ENCODE assay signal across 8 cellular contexts in genomic region chr14:32076278-32077080, GRCh38. TPM values are rescaled to one million over a fixed set of nuclear protein-coding genes. Genes with fewer than 3 reads are reported as not detected.
A peak's percentile ranks its signal among the peaks of the same experiment; 100 is the strongest.
DNase-seq lines count a peak whose midpoint lies in the region; ATAC-seq and TF ChIP-seq lines count a peak whose summit lies in the region.

No MANE protein-coding gene starts in this region.

- H3K4me2 ChIP-seq in mesenchymal stem cell (ENCODE audit: low read length, poor library complexity, severe bottlenecking) = peak overlapping the region; percentile 92

- peaks cover 20 to 29% of the 10 kb centered on the region in 2 donors for H3K4me1 Mint-ChIP-seq in effector memory CD8-positive, alpha-beta T cell (ENCODE audit: low read depth in 2 of 2)

- H2BK12ac ChIP-seq in mesenchymal stem cell (ENCODE audit: low read length in 2 of 2) = peak overlapping the region in 1 of 2 experiments; percentile 4

- H3K79me1 ChIP-seq in mesenchymal stem cell (replicated peaks; ENCODE audit: low read length, poor library complexity, severe bottlenecking) = peaks cover 2% of the 10 kb centered on the region

- peak overlapping the region; percentile 90 for H2BK15ac ChIP-seq in mesenchymal stem cell (ENCODE audit: low read depth, poor library complexity, severe bottlenecking)

- peak overlapping the region; percentile 75 for H4K91ac ChIP-seq in mesenchymal stem cell (ENCODE audit: low read length)

- no peaks in the 10 kb centered on the region for H3K9me3 Mint-ChIP-seq in effector memory CD8-positive, alpha-beta T cell

- peak; percentile 98 for DNase-seq in BE2C
- peak; percentile 24 for DNase-seq in GM19240 (ENCODE audit: insufficient read length, low spot score)
- DNase-seq in NCI-H526 treated with DMSO at 0.1 percent for 48 hours (lab: John Stamatoyannopoulos, UW) = peak; percentile 87
- peak; percentile 91 for DNase-seq in activated CD8-positive, alpha-beta memory T cell treated with anti-CD3 and anti-CD28 coated beads for 24 hours
- peak; percentile 56 to 64 (median 60) for DNase-seq in effector memory CD8-positive, alpha-beta T cell
- DNase-seq in mesenchymal stem cell = peak; percentile 98
- peak; percentile 54 for DNase-seq in stimulated activated CD8-positive, alpha-beta memory T cell treated with anti-CD3 and anti-CD28 coated beads, Interleukin-12 subunit alpha, Interleukin-12 subunit beta, amount 100 ng/mL, for 1 hour (ENCODE audit: low read depth)

- H3K4ac ChIP-seq in mesenchymal stem cell (ENCODE audit: low read depth in 1 of 2, low read length in 2 of 2) = peak overlapping the region; percentile 68 to 95

- under 1% methylated on average over 44 of the region's 76 CpGs for WGBS in mesenchymal stem cell

- H3K4me3 Mint-ChIP-seq in effector memory CD8-positive, alpha-beta T cell = peak overlapping the region; percentile 92 to 96

- H3K4me3 ChIP-seq in BE2C (ENCODE audit: low read depth, low read length) (peak overlapping the region; percentile 95), mesenchymal stem cell (ENCODE audit: insufficient read depth in 1 of 2, low read depth in 1 of 2, low read length in 2 of 2) (peak overlapping the region; percentile 87 to 90)

- peaks cover 4% of the 10 kb centered on the region for H3K36me3 Mint-ChIP-seq in effector memory CD8-positive, alpha-beta T cell (ENCODE audit: insufficient read depth)

- H3K27me3 Mint-ChIP-seq in effector memory CD8-positive, alpha-beta T cell = peaks cover 0 to 4% of the 10 kb centered on the region in 2 donors

- H2BK5ac ChIP-seq in mesenchymal stem cell (ENCODE audit: low read depth, low read length, poor library complexity, severe bottlenecking) = peak overlapping the region; percentile 84

- H3K36me3 ChIP-seq in BE2C (no peaks in the 10 kb centered on the region), mesenchymal stem cell (ENCODE audit: control insufficient read depth in 1 of 2, insufficient read depth in 2 of 2, low read depth in 1 of 2, low read length in 2 of 2) (no peaks in the 10 kb centered on the region)

- H3K27me3 ChIP-seq in BE2C (no peaks in the 10 kb centered on the region), mesenchymal stem cell (ENCODE audit: control insufficient read depth in 1 of 2, insufficient read depth in 1 of 2, low read length in 2 of 2) (no peaks in the 10 kb centered on the region)

- TF ChIP-seq CTCF in BE2C (IDR thresholded peaks at IDR 0.05; ENCODE audit: low read depth, low read length) = no peak

- peak; percentile 44 for ATAC-seq in HG03457 (IDR thresholded peaks at IDR 0.05; ENCODE audit: unreplicated experiment)
- ATAC-seq in effector memory CD8-positive, alpha-beta T cell (replicated peaks) = peak; percentile 55

- H3K9me3 ChIP-seq in BE2C = no peaks in the 10 kb centered on the region
- no peaks in the 10 kb centered on the region for H3K9me3 ChIP-seq in mesenchymal stem cell (ENCODE audit: control insufficient read depth, low read length)

- H3K9ac ChIP-seq in mesenchymal stem cell (ENCODE audit: low read length) = peak overlapping the region; percentile 98

- H2BK120ac ChIP-seq in mesenchymal stem cell (ENCODE audit: low read depth, low read length) = no peak overlapping the region

- no peak overlapping the region for H2AK5ac ChIP-seq in mesenchymal stem cell (ENCODE audit: low read length, severe bottlenecking)

- H3K14ac ChIP-seq in mesenchymal stem cell (ENCODE audit: low read length in 2 of 2) = peak overlapping the region in 1 of 2 experiments; percentile 72

- H4K8ac ChIP-seq in mesenchymal stem cell (ENCODE audit: low read length) = peak overlapping the region; percentile 55

- H3K18ac ChIP-seq in mesenchymal stem cell (ENCODE audit: low read depth in 1 of 2, low read length in 2 of 2) = peak overlapping the region; percentile 96 to 99

- H2AFZ ChIP-seq in mesenchymal stem cell (ENCODE audit: low read depth, low read length) = peak overlapping the region; percentile 88

- H3K23ac ChIP-seq in mesenchymal stem cell (ENCODE audit: low read length in 2 of 2) = peak overlapping the region in 1 of 2 experiments; percentile 67

- H3K4me1 ChIP-seq in BE2C = peaks cover 5% of the 10 kb centered on the region; the same call in 1 of the 2 replicates
- H3K4me1 ChIP-seq in mesenchymal stem cell (ENCODE audit: control insufficient read depth, insufficient read depth, low read depth, low read length) = no peaks in the 10 kb centered on the region

- peak overlapping the region; percentile 89 to 91 for H3K27ac Mint-ChIP-seq in effector memory CD8-positive, alpha-beta T cell

- peak overlapping the region; percentile 98 for H3K27ac ChIP-seq in mesenchymal stem cell (ENCODE audit: low read length, poor library complexity, severe bottlenecking)

RNA-seq across cellular contexts. Expression of gene ARHGAP5, which starts 0.6 kb away (rescaled TPM):
- polyA plus RNA-seq in BE2C (2012; ENCODE audit: insufficient read depth, insufficient read length, low read depth) = 28.2 TPM
- 40.4 TPM for polyA plus RNA-seq in mesenchymal stem cell (2013, experiment 1 of 2)
- polyA plus RNA-seq in mesenchymal stem cell (2013, experiment 2 of 2) = 42.2 TPM

Comparison
In these comparisons a context has a peak if more than half of its experiments do, and no peak if none do; other contexts are left out.
1. Peak in every context shown above with its lines: DNase-seq, ATAC-seq, H3K4me3 ChIP-seq and H3K27ac ChIP-seq.
2. DNase-seq: peak in every context shown above with its lines; median percentile 98 in BE2C; 98 in mesenchymal stem cell; 91 in activated CD8-positive, alpha-beta memory T cell treated with anti-CD3 and anti-CD28 coated beads for 24 hours; 87 in NCI-H526 treated with DMSO at 0.1 percent for 48 hours; 60 in effector memory CD8-positive, alpha-beta T cell; 54 in stimulated activated CD8-positive, alpha-beta memory T cell treated with anti-CD3 and anti-CD28 coated beads, Interleukin-12 subunit alpha, Interleukin-12 subunit beta, amount 100 ng/mL, for 1 hour; 24 in GM19240.